Comparison of ENCODE assay signal across 9 cellular contexts in genomic region chr12:44015333-44015941, GRCh38.
DNase-seq lines count a peak whose midpoint lies in the region; ATAC-seq and TF ChIP-seq lines count a peak whose summit lies in the region.
"Had no signal": no experiment of that assay in that cellular context is flagged by ENCODE, and none has a peak within 500 bp of the region (broad histone marks: within the 10 kb centered on the region; RNA-seq: fewer than 3 reads in every experiment).

No MANE protein-coding gene starts in this region.

- H3K27me3 ChIP-seq in DOHH2 (ENCODE audit: control insufficient read depth, low read length) (no peaks in the 10 kb centered on the region), liver (ENCODE audit: control insufficient read depth in 4 of 4, insufficient read depth in 4 of 4, low read length in 3 of 4) (no peaks in the 10 kb centered on the region)

- H3K9me3 ChIP-seq in DOHH2 (ENCODE audit: control insufficient read depth, insufficient read depth, low read length) = no peaks in the 10 kb centered on the region
- no peaks in the 10 kb centered on the region for H3K9me3 ChIP-seq in liver (ENCODE audit: control insufficient read depth in 4 of 4, low read length in 3 of 4)

- H3K4me1 ChIP-seq in DOHH2 (ENCODE audit: control insufficient read depth, low read length) (peaks cover 17% of the 10 kb centered on the region), liver (ENCODE audit: control insufficient read depth in 4 of 4, insufficient read depth in 4 of 4, low read length in 3 of 4) (no peaks in the 10 kb centered on the region)

- 0 out of 2 replicates have a peak overlapping the region, but pooled peaks have one; percentile 4 for H3K4me2 ChIP-seq in DOHH2 (ENCODE audit: low read length)

- peak; percentile 61 for ATAC-seq in GM19463 (IDR thresholded peaks at IDR 0.05; ENCODE audit: unreplicated experiment)
- peak; percentile 66 for ATAC-seq in HG03520 (IDR thresholded peaks at IDR 0.05; ENCODE audit: unreplicated experiment)

- peak; percentile 88 to 89 for TF ChIP-seq RAD21 in liver (IDR thresholded peaks at IDR 0.05)

- H3K79me2 ChIP-seq in DOHH2 (ENCODE audit: control insufficient read depth, low read length) = no peaks in the 10 kb centered on the region

- whole genome bisulfite sequencing in liver = 4% methylated on average over 3 of the region's 3 CpGs

- H3K9me2 ChIP-seq in DOHH2 (replicated peaks; ENCODE audit: control insufficient read depth, low read length) = no peaks in the 10 kb centered on the region

- H3K27ac ChIP-seq in DOHH2 (ENCODE audit: low read depth, low read length) (no peak overlapping the region), liver (ENCODE audit: low read depth in 1 of 2, low read length in 2 of 2) (no peak overlapping the region)

- DNase-seq in NCI-H69 (lab: John Stamatoyannopoulos, UW) = peak; percentile 86
- peak; percentile 33 for DNase-seq in central memory CD4-positive, alpha-beta T cell
- no peak for DNase-seq in GOT3 (lab: John Stamatoyannopoulos, UW)
- no peak for DNase-seq in GM19238 (ENCODE audit: insufficient read length, low spot score)
- DNase-seq: activated T-cell treated with anti-CD3 and anti-CD28 coated beads, Interleukin-2, amount 50 U/mL, for 72 hours had no signal

- no peaks in the 10 kb centered on the region for H3F3A ChIP-seq in DOHH2 (ENCODE audit: control insufficient read depth, insufficient read depth)

- H4K20me1 ChIP-seq in DOHH2 (ENCODE audit: control insufficient read depth, insufficient read depth, low read depth, low read length) = no peaks in the 10 kb centered on the region

- no peak overlapping the region for H3K9ac ChIP-seq in liver (ENCODE audit: low read depth in 1 of 2, low read length in 2 of 2)

- H3K36me3 ChIP-seq in DOHH2 (ENCODE audit: control insufficient read depth, low read length) (no peaks in the 10 kb centered on the region), liver (ENCODE audit: control insufficient read depth in 4 of 4, insufficient read depth in 3 of 4, low read depth in 1 of 4, low read length in 3 of 4) (no peaks in the 10 kb centered on the region)

- TF ChIP-seq CTCF in DOHH2 (IDR thresholded peaks at IDR 0.05; ENCODE audit: low read depth, low read length, poor library complexity, severe bottlenecking) (peak; percentile 63), liver (IDR thresholded peaks at IDR 0.05; ENCODE audit: low read depth, low read length, missing input control) (peak; percentile 47)

- no peak overlapping the region for H3K4me3 ChIP-seq in DOHH2 (ENCODE audit: low read length)
- no peak overlapping the region for H3K4me3 ChIP-seq in liver (ENCODE audit: low read depth in 1 of 3, low read length in 3 of 3)

TF ChIP-seq in liver, 16 proteins besides CTCF, POLR2A, EP300 and RAD21:
- TF ChIP-seq FOXA2 (IDR thresholded peaks at IDR 0.05) = no peak
- TF ChIP-seq GABPA (IDR thresholded peaks at IDR 0.05 in 1 of 2, conservative IDR thresholded peaks at IDR 0.05 in 1 of 2) = no peak
- no peak for TF ChIP-seq RXRA (IDR thresholded peaks at IDR 0.05)
- TF ChIP-seq ZBTB33 (IDR thresholded peaks at IDR 0.05) = no peak
- TF ChIP-seq REST (IDR thresholded peaks at IDR 0.05) = no peak
- no peak for TF ChIP-seq FOXA1 (IDR thresholded peaks at IDR 0.05)
- no peak for TF ChIP-seq ATF3 (IDR thresholded peaks at IDR 0.05)
- TF ChIP-seq HNF4G (IDR thresholded peaks at IDR 0.05) = no peak
TF ChIP-seq in liver: peak in this region for 0.

Comparison
In these comparisons a context has a peak if more than half of its experiments do, and no peak if none do; other contexts are left out.
1. DNase-seq: peak in NCI-H69 (single experiment) and central memory CD4-positive, alpha-beta T cell (single experiment); none in GOT3 (single experiment) and GM19238 (single experiment).